Comparison of ENCODE assay signal across 1 cellular context in the genomic region with DNA sequence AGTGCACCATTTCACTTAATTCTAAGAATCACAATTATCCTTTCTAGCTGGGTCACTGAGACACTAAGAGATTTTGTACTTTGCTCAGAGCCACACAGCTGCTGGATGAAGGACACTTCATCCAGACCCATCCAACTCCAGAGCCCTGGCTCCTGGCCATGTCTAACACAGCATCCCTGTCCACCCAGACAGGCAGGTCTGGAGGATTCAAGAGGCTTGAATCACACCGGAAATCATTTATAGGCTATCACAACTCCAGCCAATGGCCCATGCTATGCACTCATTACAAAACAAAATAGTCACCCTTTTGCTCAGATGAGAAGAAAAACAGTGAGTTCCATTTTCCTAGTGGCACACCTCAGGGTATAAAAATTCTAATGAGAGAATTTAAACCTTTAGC.
TF ChIP-seq lines count a peak whose summit lies in the region.

No MANE protein-coding gene starts in this region.

TF ChIP-seq in IMR-90, 13 proteins besides CTCF, POLR2A, EP300 and RAD21 (continued from another document):
- TF ChIP-seq, protein P1, sequence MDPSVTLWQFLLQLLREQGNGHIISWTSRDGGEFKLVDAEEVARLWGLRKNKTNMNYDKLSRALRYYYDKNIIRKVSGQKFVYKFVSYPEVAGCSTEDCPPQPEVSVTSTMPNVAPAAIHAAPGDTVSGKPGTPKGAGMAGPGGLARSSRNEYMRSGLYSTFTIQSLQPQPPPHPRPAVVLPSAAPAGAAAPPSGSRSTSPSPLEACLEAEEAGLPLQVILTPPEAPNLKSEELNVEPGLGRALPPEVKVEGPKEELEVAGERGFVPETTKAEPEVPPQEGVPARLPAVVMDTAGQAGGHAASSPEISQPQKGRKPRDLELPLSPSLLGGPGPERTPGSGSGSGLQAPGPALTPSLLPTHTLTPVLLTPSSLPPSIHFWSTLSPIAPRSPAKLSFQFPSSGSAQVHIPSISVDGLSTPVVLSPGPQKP (IDR thresholded peaks at IDR 0.05; ENCODE audit: borderline replicate concordance, low read depth, low read length): no peak
- TF ChIP-seq SMC3 (IDR thresholded peaks at IDR 0.05; ENCODE audit: low read depth, low read length) (no peak), MAFK (IDR thresholded peaks at IDR 0.05; ENCODE audit: low read depth, low read length) (no peak)
